ENCODE assay signal across 16 cellular contexts in genomic region chr14:26190644-26191043, GRCh38.
"Had no signal": no experiment of that assay in that cellular context is flagged by ENCODE, and none has a peak within 500 bp of the region (broad histone marks: within the 10 kb centered on the region; RNA-seq: fewer than 3 reads in every experiment).

No MANE protein-coding gene starts in this region.

- H3K4me3 ChIP-seq: pancreas, SK-N-MC, spleen, thoracic aorta had no signal

- DNase-seq: activated CD4-positive, alpha-beta T cell treated with anti-CD3 and anti-CD28 coated beads, Interleukin-2, amount 10 ng/mL, durations not matched to agents 7 days and 5 days; activated CD4-positive, CD25-positive, alpha-beta regulatory T cell; activated CD8-positive, alpha-beta T cell treated with anti-CD3 and anti-CD28 coated beads, Interleukin-2, amount 10 ng/mL, durations not matched to agents 7 days and 5 days; activated naive CD4-positive, alpha-beta T cell treated with Interleukin-2 at 50 U/mL for 16 hours; activated T-cell treated with anti-CD3 and anti-CD28 coated beads, Interleukin-2, amount 50 U/mL, for 24 hours; anterior cingulate cortex; effector memory CD4-positive, alpha-beta T cell; left cardiac atrium; natural killer cell; pancreas; spleen; stimulated activated CD4-positive, alpha-beta T cell treated with anti-CD3 and anti-CD28 coated beads, Interleukin-4, amount 100 ng/mL, for 4 hours had no signal

- H3K9me3 ChIP-seq: neutrophil, pancreas, thoracic aorta had no signal

- H3K4me1 ChIP-seq: pancreas, spleen had no signal

- H3K36me3 ChIP-seq: neutrophil, pancreas, spleen, thoracic aorta had no signal

- ATAC-seq: activated CD8-positive, alpha-beta T cell treated with anti-CD3 and anti-CD28 coated beads, Interleukin-2, amount 10 ng/mL, durations not matched to agents 7 days and 5 days; left cardiac atrium; natural killer cell; pancreas; stimulated activated memory B cell treated with anti-CD40 and anti-IgM and Interleukin-4, amounts not matched to agents 10 μg/mL and 1 μg/mL and 100 μg/mL, for 72 hours had no signal

- H3K27me3 ChIP-seq: neutrophil, pancreas, spleen had no signal

- H3K27ac ChIP-seq: neutrophil, pancreas, SK-N-MC, spleen, thoracic aorta had no signal
